ENCODE assay signal across 8 cellular contexts in the genomic region with DNA sequence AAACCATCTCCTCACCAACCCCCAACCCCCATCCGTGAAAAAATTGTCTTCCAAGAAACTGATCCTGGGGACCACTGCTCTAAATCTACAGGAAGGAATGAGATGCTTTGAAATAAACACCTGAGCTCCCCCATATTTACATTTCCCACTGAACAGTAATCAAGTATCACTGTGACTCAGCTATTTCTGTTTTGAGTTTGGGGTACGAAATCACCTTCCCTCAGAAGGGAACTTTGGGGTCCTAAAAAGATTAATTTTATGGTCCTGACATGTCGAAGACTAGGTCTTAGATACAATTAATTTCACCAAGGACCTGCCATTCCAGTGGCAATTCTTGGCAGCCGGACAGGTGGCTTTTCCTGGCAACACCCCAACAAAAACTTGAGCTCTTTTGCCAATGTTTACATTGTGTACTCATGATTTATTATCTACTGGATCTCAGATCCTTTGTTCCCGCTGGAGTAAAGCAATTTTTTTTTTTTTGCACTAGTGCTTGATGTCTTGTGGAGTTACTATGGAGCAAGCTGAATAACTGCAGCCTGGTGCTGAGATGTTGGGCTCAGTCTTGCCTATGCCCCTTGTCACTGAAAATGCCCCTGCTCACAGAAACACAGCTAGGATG. TPM values are rescaled to one million over a fixed set of nuclear protein-coding genes. Genes with fewer than 3 reads are reported as not detected.
DNase-seq lines count a peak whose midpoint lies in the region; ATAC-seq, FAIRE-seq and TF ChIP-seq lines count a peak whose summit lies in the region.

No MANE protein-coding gene starts in this region.

- H3K4me3 Mint-ChIP-seq in astrocyte (ENCODE audit: unreplicated experiment): peak overlapping the region; percentile 24
- no peak overlapping the region for H3K4me3 Mint-ChIP-seq in mesothelial cell of epicardium

- no peak overlapping the region for H3K27ac ChIP-seq in astrocyte (ENCODE audit: low read depth, low read length)
- H3K27ac ChIP-seq in psoas muscle: no peak overlapping the region

- ATAC-seq in psoas muscle (no peak), GM21723 (IDR thresholded peaks at IDR 0.05; ENCODE audit: unreplicated experiment) (no peak), GM18907 (IDR thresholded peaks at IDR 0.05; ENCODE audit: unreplicated experiment) (no peak)

- in situ Hi-C loops in Caki2 (cut with HindIII; ENCODE audit: low pct_unique_long_range_greater_than_20kb, low sequenced_read_pairs): no loop called here
- in situ Hi-C loops in G401 (cut with HindIII; ENCODE audit: low sequenced_read_pairs): no loop called here

- peaks cover 2% of the 10 kb centered on the region for H3K36me3 ChIP-seq in astrocyte (ENCODE audit: insufficient read depth, low read length)
- peaks cover 0 to 24% of the 10 kb centered on the region in 2 donors for H3K36me3 ChIP-seq in psoas muscle (ENCODE audit: insufficient read depth in 1 of 2, low read depth in 1 of 2)

- peaks cover 9% of the 10 kb centered on the region for H3K79me2 ChIP-seq in astrocyte (ENCODE audit: insufficient read depth, low read length)

- H2AFZ ChIP-seq in astrocyte (ENCODE audit: low read depth, low read length): no peak overlapping the region

- H3K36me3 Mint-ChIP-seq in astrocyte (ENCODE audit: low read depth, unreplicated experiment) (peaks cover 33% of the 10 kb centered on the region), mesothelial cell of epicardium (peaks cover 20% of the 10 kb centered on the region)

- H3K9me3 ChIP-seq in astrocyte (ENCODE audit: insufficient read depth, low read depth, low read length) (no peaks in the 10 kb centered on the region), psoas muscle (peaks cover 3% of the 10 kb centered on the region)

- H3K27me3 ChIP-seq in astrocyte (ENCODE audit: insufficient read depth, low read length) (no peaks in the 10 kb centered on the region), psoas muscle (ENCODE audit: insufficient read depth in 3 of 3, low read length in 2 of 3) (no peaks in the 10 kb centered on the region)

- TF ChIP-seq CTCF in astrocyte (IDR thresholded peaks at IDR 0.05; ENCODE audit: insufficient read depth, low read depth, low read length) (no peak), mesothelial cell of epicardium (IDR thresholded peaks at IDR 0.05; ENCODE audit: unreplicated experiment) (no peak), psoas muscle (IDR thresholded peaks at IDR 0.05) (no peak)

- peaks cover 17% of the 10 kb centered on the region for H3K4me1 ChIP-seq in astrocyte (ENCODE audit: insufficient read depth, low read length)
- H3K4me1 ChIP-seq in psoas muscle: peaks cover 27% of the 10 kb centered on the region

- peaks cover 18% of the 10 kb centered on the region for H3K4me1 Mint-ChIP-seq in astrocyte (ENCODE audit: low read depth, unreplicated experiment)
- peaks cover 34% of the 10 kb centered on the region for H3K4me1 Mint-ChIP-seq in mesothelial cell of epicardium

- H3K9me3 Mint-ChIP-seq in astrocyte (ENCODE audit: unreplicated experiment) (no peaks in the 10 kb centered on the region), mesothelial cell of epicardium (no peaks in the 10 kb centered on the region)

- peak; percentile 89 for DNase-seq in Caki2 (ENCODE audit: low read depth)
- DNase-seq in NCI-H1417 (lab: John Stamatoyannopoulos, UW): peak; percentile 65 to 92 (median 90)
- peak; percentile 61 for DNase-seq in astrocyte (ENCODE audit: low read depth)
- no peak for DNase-seq in mesothelial cell of epicardium (ENCODE audit: low spot score in 2 of 2, unreplicated experiment in 2 of 2)
- DNase-seq in psoas muscle: no peak
- no peak for DNase-seq in G401 (ENCODE audit: low spot score)

- WGBS in psoas muscle, 3 donors: 25 to 34% (median 31%) methylated on average over 5 of the region's 5 CpGs

- no peak overlapping the region for H3K4me2 ChIP-seq in astrocyte (ENCODE audit: low read length)

- peaks cover 59% of the 10 kb centered on the region for H4K20me1 ChIP-seq in astrocyte (ENCODE audit: insufficient read depth, low read length)

- peak; percentile 23 for FAIRE-seq in astrocyte (lab: Jason Lieb, UNC)

- H3K27me3 Mint-ChIP-seq in astrocyte (ENCODE audit: low read depth, unreplicated experiment): no peaks in the 10 kb centered on the region
- H3K27me3 Mint-ChIP-seq in mesothelial cell of epicardium (ENCODE audit: low read depth): no peaks in the 10 kb centered on the region

- H3K4me3 ChIP-seq in astrocyte (ENCODE audit: insufficient read depth, low read depth, low read length) (no peak overlapping the region), psoas muscle (no peak overlapping the region)

- no peak overlapping the region for H3K27ac Mint-ChIP-seq in astrocyte (ENCODE audit: unreplicated experiment)
- H3K27ac Mint-ChIP-seq in mesothelial cell of epicardium: peak overlapping the region; percentile 90

- intact Hi-C loops in psoas muscle (cut with DNase I): no loop called here

- no peak overlapping the region for H3K9ac ChIP-seq in astrocyte (ENCODE audit: low read length)

RNA-seq across cellular contexts. Expression of gene SLFN5, which starts 14.3 kb away (rescaled TPM):
- total RNA-seq in Caki2 (2014; rRNA removed; shearing (Covaris generic); ENCODE audit: low replicate concordance): 2.3 and 4.7 TPM in 2 replicates
- total RNA-seq in astrocyte (108 and 120 TPM in 2 replicates), mesothelial cell of epicardium (46.2 to 50.0 TPM (median 46.9 TPM) in 3 replicates), psoas muscle (10 to 100 TPM; 14.5 to 23.7 (median 20.0) TPM)
- polyA plus RNA-seq in psoas muscle: 1 to 10 TPM; 1.7 to 9.4 (median 2.0) TPM
- total RNA-seq in G401 (2014; rRNA removed; shearing (Covaris generic)): 0.06 and 0.54 TPM in 2 replicates

Comparison
In these comparisons a context has a peak if more than half of its experiments do, and no peak if none do; other contexts are left out.
1. DNase-seq: peak in Caki2 (single experiment), NCI-H1417 (3 of 3) and astrocyte (single experiment); none in mesothelial cell of epicardium (0 of 2), psoas muscle (0 of 2) and G401 (single experiment).